Comparison of ENCODE assay signal across 8 cellular contexts in the genomic region with DNA sequence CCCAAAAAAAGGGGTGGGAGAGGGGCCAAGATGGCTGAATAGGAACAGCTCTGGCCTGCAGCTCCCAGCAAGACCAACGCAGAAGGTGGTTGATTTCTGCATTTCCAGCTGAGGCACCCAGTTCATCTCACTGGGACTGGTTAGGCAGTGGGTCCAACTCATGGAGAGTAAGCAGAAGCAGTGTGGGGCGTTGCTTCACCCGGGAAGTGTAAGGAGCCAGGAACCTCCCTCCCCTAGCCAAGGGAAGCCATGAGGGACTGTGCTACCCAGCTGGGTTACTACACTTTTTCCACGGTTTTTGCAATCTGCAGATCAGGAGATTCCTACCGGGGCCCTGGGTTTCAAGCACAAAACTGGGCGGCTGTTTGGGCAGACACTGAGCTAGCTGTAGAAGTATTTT.
"Had no signal": no experiment of that assay in that cellular context is flagged by ENCODE, and none has a peak within 500 bp of the region (broad histone marks: within the 10 kb centered on the region; RNA-seq: fewer than 3 reads in every experiment).

No MANE protein-coding gene starts in this region.

- ATAC-seq: HCT116 had no signal

- H3K36me3 Mint-ChIP-seq: IgD-negative memory B cell had no signal

- FAIRE-seq: HTR-8/SVneo had no signal

- H3K27ac Mint-ChIP-seq: HFFc6, IgD-negative memory B cell had no signal

- H3K9me3 Mint-ChIP-seq: HFFc6 had no signal

- H3K4me3 ChIP-seq: HAP-1 had no signal

- DNase-seq: GOT3, H7, HFFc6, KG1 had no signal

- H3K4me3 Mint-ChIP-seq: HFFc6 had no signal

- H3K4me1 ChIP-seq: HAP-1 had no signal

- H3K36me3 ChIP-seq: HAP-1 had no signal
